ENCODE assay signal across 16 cellular contexts in genomic region chr21:41508415-41509205, GRCh38. TPM values are rescaled to one million over a fixed set of nuclear protein-coding genes. Genes with fewer than 3 reads are reported as not detected.
DNase-seq lines count a peak whose midpoint lies in the region; ATAC-seq and TF ChIP-seq lines count a peak whose summit lies in the region.
"Had no signal": no experiment of that assay in that cellular context is flagged by ENCODE, and none has a peak within 500 bp of the region (broad histone marks: within the 10 kb centered on the region; RNA-seq: fewer than 3 reads in every experiment).

No MANE protein-coding gene starts in this region.

- no peaks in the 10 kb centered on the region for H3K27me3 ChIP-seq in Panc1 (ENCODE audit: control insufficient read depth, insufficient read depth, low read length)
- H3K27me3 ChIP-seq in lung (ENCODE audit: control insufficient read depth, insufficient read depth) = peaks cover 6% of the 10 kb centered on the region
- H3K27me3 ChIP-seq: testis had no signal

- in situ Hi-C loops in Panc1 (cut with HindIII; ENCODE audit: low pct_unique_long_range_greater_than_20kb, low sequenced_read_pairs) (no loop called here), GM13977 (cut with MboI; ENCODE audit: low pct_unique_long_range_greater_than_20kb, low sequenced_read_pairs, unreplicated experiment) (no loop called here)

- intact Hi-C loops in Panc1 (cut with micrococcal nuclease; ENCODE audit: unreplicated experiment) = no loop called here

- TF ChIP-seq CTCF in Panc1 (IDR thresholded peaks at IDR 0.05) (no peak), epithelial cell of proximal tubule (conservative IDR thresholded peaks at IDR 0.05; ENCODE audit: low read depth, low read length) (no peak), lung (IDR thresholded peaks at IDR 0.05; ENCODE audit: control extremely low read depth, extremely low read depth) (no peak), GM13977 (IDR thresholded peaks at IDR 0.05; ENCODE audit: extremely low read depth, insufficient read depth, missing control alignments) (no peak)

- H3K4me1 Mint-ChIP-seq in stimulated activated effector memory CD8-positive, alpha-beta T cell treated with anti-CD3 and anti-CD28 coated beads, Interleukin-12 subunit alpha, Interleukin-12 subunit beta, amount 100 ng/mL, for 72 hours = peaks cover 7% of the 10 kb centered on the region

- no peaks in the 10 kb centered on the region for H3K36me3 Mint-ChIP-seq in stimulated activated effector memory CD8-positive, alpha-beta T cell treated with anti-CD3 and anti-CD28 coated beads, Interleukin-12 subunit alpha, Interleukin-12 subunit beta, amount 100 ng/mL, for 72 hours
- H3K36me3 Mint-ChIP-seq: CD8-positive, alpha-beta memory T cell had no signal

- ATAC-seq in Panc1 (peak; percentile 28), lung (ENCODE audit: insufficient read depth, low FRiP score) (peak; percentile 23), HG03025 (IDR thresholded peaks at IDR 0.05; ENCODE audit: low FRiP score, unreplicated experiment) (no peak)
- ATAC-seq in stimulated activated effector memory CD8-positive, alpha-beta T cell treated with anti-CD3 and anti-CD28 coated beads, Interleukin-12 subunit alpha, Interleukin-12 subunit beta, amount 100 ng/mL, for 72 hours = no peak

- CTCF ChIA-PET in Panc1 (lab: Charles Lee) = interaction anchor here (0.6 kb wide), 1 partner anchor 608 kb away, joined by 4 read pairs; no protein-coding TSS in a partner anchor

- DNase-seq in Panc1 (ENCODE audit: low read depth, low spot score) (no peak), epithelial cell of proximal tubule (ENCODE audit: low read depth) (no peak), lung (ENCODE audit: low spot score) (no peak), GM13977 (ENCODE audit: low spot score) (no peak), SKM-1 (lab: John Stamatoyannopoulos, UW; ENCODE audit: unreplicated experiment) (no peak), GOT3 (lab: John Stamatoyannopoulos, UW) (no peak)
- no peak for DNase-seq in stimulated activated effector memory CD8-positive, alpha-beta T cell treated with anti-CD3 and anti-CD28 coated beads, Interleukin-12 subunit alpha, Interleukin-12 subunit beta, amount 100 ng/mL, for 72 hours (ENCODE audit: low spot score in 2 of 2)
- DNase-seq: activated CD8-positive, alpha-beta memory T cell treated with anti-CD3 and anti-CD28 coated beads for 24 hours; activated naive CD4-positive, alpha-beta T cell treated with anti-CD3 and anti-CD28 coated beads for 36 hours; CD8-positive, alpha-beta memory T cell; MM.1S; NCI-H226; T-helper 9 cell; testis had no signal

- 6 to 8% methylated on average over 27 to 30 of the region's 30 CpGs for WGBS in lung, 2 donors

- H3K4me3 ChIP-seq in Panc1 (ENCODE audit: low read depth in 2 of 2, low read length in 2 of 2) (peak overlapping the region in 1 of 2 experiments; percentile 24; a peak in 2 of 4 replicates), epithelial cell of proximal tubule (ENCODE audit: low read depth, low read length) (peak overlapping the region; percentile 8), lung (no peak overlapping the region)

- BruUV-seq in Panc1 (replicated peaks; lab: Mats Ljungman, UMichigan) = no TSS peak

- H3K9me3 ChIP-seq in Panc1 (ENCODE audit: control insufficient read depth, insufficient read depth, low read depth, low read length) (no peaks in the 10 kb centered on the region), lung (ENCODE audit: control insufficient read depth in 2 of 2, insufficient read depth in 1 of 2, low read length in 1 of 2) (peaks cover 0 to 3% of the 10 kb centered on the region in 2 donors)
- H3K9me3 ChIP-seq: testis had no signal

- POLR2A ChIA-PET in Panc1 (lab: Charles Lee) = interaction anchor here (0.6 to 0.7 kb wide), 3 partner anchors 10 to 237 kb away, joined by 3 to 8 read pairs (median 4); no protein-coding TSS in a partner anchor

- peak overlapping the region; percentile 19 for H3K4me3 Mint-ChIP-seq in stimulated activated effector memory CD8-positive, alpha-beta T cell treated with anti-CD3 and anti-CD28 coated beads, Interleukin-12 subunit alpha, Interleukin-12 subunit beta, amount 100 ng/mL, for 72 hours
- H3K4me3 Mint-ChIP-seq: activated naive CD4-positive, alpha-beta T cell treated with anti-CD3 and anti-CD28 coated beads for 36 hours had no signal

- peaks cover 30% of the 10 kb centered on the region for H3K4me1 ChIP-seq in Panc1 (ENCODE audit: control insufficient read depth, insufficient read depth, low read length)
- H3K4me1 ChIP-seq in lung (ENCODE audit: control insufficient read depth in 2 of 2, insufficient read depth in 2 of 2, low read length in 2 of 2) = peaks cover 0 to 2% of the 10 kb centered on the region in 2 donors
- H3K4me1 ChIP-seq: testis had no signal

- H3K36me3 ChIP-seq in Panc1 (ENCODE audit: control insufficient read depth, insufficient read depth, low read length) = no peaks in the 10 kb centered on the region
- no peaks in the 10 kb centered on the region for H3K36me3 ChIP-seq in lung (ENCODE audit: control insufficient read depth in 2 of 2, insufficient read depth in 2 of 2, low read length in 2 of 2)

- H3K9me3 Mint-ChIP-seq in stimulated activated effector memory CD8-positive, alpha-beta T cell treated with anti-CD3 and anti-CD28 coated beads, Interleukin-12 subunit alpha, Interleukin-12 subunit beta, amount 100 ng/mL, for 72 hours = no peaks in the 10 kb centered on the region
- H3K9me3 Mint-ChIP-seq: activated naive CD4-positive, alpha-beta T cell treated with anti-CD3 and anti-CD28 coated beads for 36 hours had no signal

- no peak overlapping the region for H3K27ac Mint-ChIP-seq in stimulated activated effector memory CD8-positive, alpha-beta T cell treated with anti-CD3 and anti-CD28 coated beads, Interleukin-12 subunit alpha, Interleukin-12 subunit beta, amount 100 ng/mL, for 72 hours
- H3K27ac Mint-ChIP-seq: activated naive CD4-positive, alpha-beta T cell treated with anti-CD3 and anti-CD28 coated beads for 36 hours; CD8-positive, alpha-beta memory T cell had no signal

- H3K27ac ChIP-seq in Panc1 (ENCODE audit: low read length) = peak overlapping the region; percentile 65
- peak overlapping the region in 1 of 2 donors; percentile 85 for H3K27ac ChIP-seq in lung (ENCODE audit: low read depth in 1 of 2, low read length in 1 of 2)
- H3K27ac ChIP-seq: testis had no signal

RNA-seq across cellular contexts. Expression of gene TMPRSS2, which starts 0.7 kb away (rescaled TPM):
- total RNA-seq in Panc1 (2021; ENCODE audit: unreplicated experiment) = 111 TPM
- polyA plus RNA-seq in Panc1 (2012; ENCODE audit: insufficient read length) = 92.3 TPM
- 1.8 and 9.1 TPM in 2 replicates for total RNA-seq in epithelial cell of proximal tubule
- 100 to 1,000 TPM in 1 of 2 donors, 10 to 100 TPM in 1; 94.5 to 130 TPM for total RNA-seq in lung
- 10 to 100 TPM; 46.2 to 50.0 TPM for polyA plus RNA-seq in lung
- total RNA-seq: activated naive CD4-positive, alpha-beta T cell treated with anti-CD3 and anti-CD28 coated beads for 36 hours; CD8-positive, alpha-beta memory T cell; lung microvascular endothelial cell had no signal
- polyA plus RNA-seq: CD8-positive, alpha-beta memory T cell had no signal

Comparison
In these comparisons a context has a peak if more than half of its experiments do, and no peak if none do; other contexts are left out.
1. ATAC-seq: peak in Panc1 (single experiment) and lung (single experiment); none in stimulated activated effector memory CD8-positive, alpha-beta T cell treated with anti-CD3 and anti-CD28 coated beads, Interleukin-12 subunit alpha, Interleukin-12 subunit beta, amount 100 ng/mL, for 72 hours (single experiment) and HG03025 (single experiment).